1 cellular context compared by ENCODE assay signal in the genomic region with DNA sequence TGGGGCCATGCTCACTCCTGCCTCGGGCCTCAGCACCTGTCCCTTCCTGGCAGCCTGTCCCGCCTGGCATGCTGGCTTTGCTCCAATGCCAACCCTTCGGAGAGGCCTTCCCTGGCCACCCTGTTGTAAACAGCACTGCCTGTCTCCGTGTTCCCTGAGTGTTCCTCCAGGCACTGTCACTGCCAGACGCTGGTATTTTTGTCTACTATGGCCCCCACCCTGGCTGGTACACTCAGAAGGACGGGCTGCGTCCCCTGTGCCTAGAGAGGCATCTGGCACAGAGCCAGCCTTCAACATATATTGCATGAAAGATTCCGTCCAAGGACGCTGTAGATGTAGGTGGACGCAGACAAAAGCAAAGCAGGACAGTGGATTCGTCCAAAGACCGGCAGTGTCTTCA.
TF ChIP-seq lines count a peak whose summit lies in the region.

No MANE protein-coding gene starts in this region.

TF ChIP-seq in WTC11, 78 proteins besides CTCF, POLR2A, EP300 and RAD21 (continued from another document):
- TF ChIP-seq, protein P1, sequence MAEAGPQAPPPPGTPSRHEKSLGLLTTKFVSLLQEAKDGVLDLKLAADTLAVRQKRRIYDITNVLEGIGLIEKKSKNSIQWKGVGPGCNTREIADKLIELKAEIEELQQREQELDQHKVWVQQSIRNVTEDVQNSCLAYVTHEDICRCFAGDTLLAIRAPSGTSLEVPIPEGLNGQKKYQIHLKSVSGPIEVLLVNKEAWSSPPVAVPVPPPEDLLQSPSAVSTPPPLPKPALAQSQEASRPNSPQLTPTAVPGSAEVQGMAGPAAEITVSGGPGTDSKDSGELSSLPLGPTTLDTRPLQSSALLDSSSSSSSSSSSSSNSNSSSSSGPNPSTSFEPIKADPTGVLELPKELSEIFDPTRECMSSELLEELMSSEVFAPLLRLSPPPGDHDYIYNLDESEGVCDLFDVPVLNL (CRISPR knock-in tag; IDR thresholded peaks at IDR 0.05; ENCODE audit: borderline replicate concordance, low read depth) = no peak
- no peak for TF ChIP-seq ATF1 (CRISPR knock-in tag; IDR thresholded peaks at IDR 0.05)
- no peak for TF ChIP-seq EMX1 (CRISPR knock-in tag; IDR thresholded peaks at IDR 0.05)
- TF ChIP-seq, protein P2, sequence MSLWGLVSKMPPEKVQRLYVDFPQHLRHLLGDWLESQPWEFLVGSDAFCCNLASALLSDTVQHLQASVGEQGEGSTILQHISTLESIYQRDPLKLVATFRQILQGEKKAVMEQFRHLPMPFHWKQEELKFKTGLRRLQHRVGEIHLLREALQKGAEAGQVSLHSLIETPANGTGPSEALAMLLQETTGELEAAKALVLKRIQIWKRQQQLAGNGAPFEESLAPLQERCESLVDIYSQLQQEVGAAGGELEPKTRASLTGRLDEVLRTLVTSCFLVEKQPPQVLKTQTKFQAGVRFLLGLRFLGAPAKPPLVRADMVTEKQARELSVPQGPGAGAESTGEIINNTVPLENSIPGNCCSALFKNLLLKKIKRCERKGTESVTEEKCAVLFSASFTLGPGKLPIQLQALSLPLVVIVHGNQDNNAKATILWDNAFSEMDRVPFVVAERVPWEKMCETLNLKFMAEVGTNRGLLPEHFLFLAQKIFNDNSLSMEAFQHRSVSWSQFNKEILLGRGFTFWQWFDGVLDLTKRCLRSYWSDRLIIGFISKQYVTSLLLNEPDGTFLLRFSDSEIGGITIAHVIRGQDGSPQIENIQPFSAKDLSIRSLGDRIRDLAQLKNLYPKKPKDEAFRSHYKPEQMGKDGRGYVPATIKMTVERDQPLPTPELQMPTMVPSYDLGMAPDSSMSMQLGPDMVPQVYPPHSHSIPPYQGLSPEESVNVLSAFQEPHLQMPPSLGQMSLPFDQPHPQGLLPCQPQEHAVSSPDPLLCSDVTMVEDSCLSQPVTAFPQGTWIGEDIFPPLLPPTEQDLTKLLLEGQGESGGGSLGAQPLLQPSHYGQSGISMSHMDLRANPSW (CRISPR knock-in tag; conservative IDR thresholded peaks at IDR 0.05; ENCODE audit: low read depth) = no peak
- no peak for TF ChIP-seq RELA (CRISPR knock-in tag; IDR thresholded peaks at IDR 0.05; ENCODE audit: borderline replicate concordance)
